7 cellular contexts compared by ENCODE assay signal in genomic region chr3:146469206-146470017, GRCh38. TPM values are rescaled to one million over a fixed set of nuclear protein-coding genes. Genes with fewer than 3 reads are reported as not detected.
DNase-seq lines count a peak whose midpoint lies in the region; ATAC-seq and TF ChIP-seq lines count a peak whose summit lies in the region.

Gene PLSCR2, minus strand, starts transcription at chr3:146469561. Its CDS starts 9,657 bp downstream, at chr3:146459904.

- DNase-seq in activated naive CD4-positive, alpha-beta T cell treated with Interleukin-2 at 50 U/mL for 16 hours: peak; percentile 72
- DNase-seq in Right ventricle myocardium superior: peak; percentile 71
- DNase-seq in retinal pigment epithelial cell (ENCODE audit: low read depth): no peak
- no peak for DNase-seq in NCI-H446 (lab: John Stamatoyannopoulos, UW)

- H2AFZ ChIP-seq in OCI-LY3 (ENCODE audit: low read depth, low read length): peak within 1 kb of the TSS; percentile 81

- intact Hi-C loops in Right ventricle myocardium superior (cut with DNase I): no loop called here

- H3K4me3 ChIP-seq in OCI-LY3 (ENCODE audit: low read length) (peak within 1 kb of the TSS; percentile 83), retinal pigment epithelial cell (ENCODE audit: low read length) (peak within 1 kb of the TSS; percentile 74)

- peak within 1 kb of the TSS; percentile 84 for H3K4me2 ChIP-seq in OCI-LY3 (ENCODE audit: low read length)

- H3K9me3 ChIP-seq in OCI-LY3 (ENCODE audit: insufficient read depth, low read length): no peaks in the 10 kb centered on the region

- H3K27me3 ChIP-seq in OCI-LY3 (ENCODE audit: low read depth, low read length): no peaks in the 10 kb centered on the region

- H3K79me2 ChIP-seq in OCI-LY3 (ENCODE audit: low read length): no peaks in the 10 kb centered on the region

- peak; percentile 97 for ATAC-seq in GM18861 (IDR thresholded peaks at IDR 0.05; ENCODE audit: unreplicated experiment)
- ATAC-seq in HG02981 (IDR thresholded peaks at IDR 0.05; ENCODE audit: unreplicated experiment): peak; percentile 98
- peak; percentile 89 for ATAC-seq in Right ventricle myocardium superior (ENCODE audit: poor library complexity)

- H3K27ac ChIP-seq in OCI-LY3 (ENCODE audit: low read length): peak within 1 kb of the TSS; percentile 82

- TF ChIP-seq CTCF in OCI-LY3 (IDR thresholded peaks at IDR 0.05; ENCODE audit: low read depth, low read length) (no peak), retinal pigment epithelial cell (conservative IDR thresholded peaks at IDR 0.05; ENCODE audit: low read depth, low read length) (no peak)

- no peaks in the 10 kb centered on the region for H4K20me1 ChIP-seq in OCI-LY3 (ENCODE audit: insufficient read depth, low read length)

- no peaks in the 10 kb centered on the region for H3K36me3 ChIP-seq in OCI-LY3 (replicated peaks; ENCODE audit: low read depth, low read length)

- H3K9ac ChIP-seq in OCI-LY3 (ENCODE audit: low read length): peak within 1 kb of the TSS; percentile 83

- H3K4me1 ChIP-seq in OCI-LY3 (ENCODE audit: low read length): peaks cover 64% of the 10 kb centered on the region

RNA-seq across cellular contexts. Expression of gene PLSCR2, which starts in this region (rescaled TPM):
- total RNA-seq in Right ventricle myocardium superior: not detected

Comparison
In these comparisons a context has a peak if more than half of its experiments do, and no peak if none do; other contexts are left out.
1. Peak in DNase-seq and ATAC-seq in Right ventricle myocardium superior; RNA of the gene not detected or under 1 TPM.